Comparison of ENCODE assay signal across 8 cellular contexts in genomic region chr19:5547881-5548280, GRCh38. TPM values are rescaled to one million over a fixed set of nuclear protein-coding genes. Genes with fewer than 3 reads are reported as not detected.
DNase-seq lines count a peak whose midpoint lies in the region; ATAC-seq, FAIRE-seq and TF ChIP-seq lines count a peak whose summit lies in the region.

No MANE protein-coding gene starts in this region.

- H3K9ac ChIP-seq in keratinocyte (ENCODE audit: control insufficient read depth, extremely low read depth, insufficient read depth, low read length), result peak overlapping the region; percentile 31

- H3K79me2 ChIP-seq in keratinocyte (ENCODE audit: control insufficient read depth, insufficient read depth, low read length), result no peaks in the 10 kb centered on the region

- no peaks in the 10 kb centered on the region for H3K36me3 ChIP-seq in keratinocyte (ENCODE audit: control insufficient read depth in 2 of 2, extremely low read depth in 1 of 2, insufficient read depth in 2 of 2, low read length in 2 of 2)

- H3K4me1 ChIP-seq in keratinocyte (ENCODE audit: control insufficient read depth, extremely low read depth, insufficient read depth, low read length), result no peaks in the 10 kb centered on the region

- H3K9me1 ChIP-seq in keratinocyte (ENCODE audit: control insufficient read depth, extremely low read depth, insufficient read depth, low read length), result no peaks in the 10 kb centered on the region

- DNase-seq in SIG-M5 treated with dmso at 0.1 percent for 504 hours (lab: John Stamatoyannopoulos, UW; ENCODE audit: unreplicated experiment) (peak; percentile 6), SIG-M5 (lab: John Stamatoyannopoulos, UW) (no peak), LoVo (ENCODE audit: low spot score) (peak; percentile 48), keratinocyte (ENCODE audit: low read depth, low spot score) (no peak), mesenteric fat pad (ENCODE audit: low spot score) (no peak), midbrain (lab: John Stamatoyannopoulos, UW) (no peak)
- peak; percentile 16 to 20 for DNase-seq in activated CD4-positive, alpha-beta T cell treated with anti-CD3 and anti-CD28 coated beads, Interleukin-2, amount 50 U/mL, for 48 hours

- H3K27ac ChIP-seq in keratinocyte (ENCODE audit: control insufficient read depth, insufficient read depth, low read length), result no peak overlapping the region

- H4K20me1 ChIP-seq in keratinocyte (ENCODE audit: control insufficient read depth, extremely low read depth, insufficient read depth, low read length), result no peaks in the 10 kb centered on the region

- ATAC-seq in HG03175 (IDR thresholded peaks at IDR 0.05; ENCODE audit: unreplicated experiment), result no peak

- H3K27me3 ChIP-seq in keratinocyte (ENCODE audit: control insufficient read depth, extremely low read depth, insufficient read depth, low read length), result no peaks in the 10 kb centered on the region

- H2AFZ ChIP-seq in keratinocyte (ENCODE audit: control insufficient read depth, low read length), result peak overlapping the region; percentile 39

- peak overlapping the region in 1 of 3 experiments; percentile 31 for H3K4me3 ChIP-seq in keratinocyte (ENCODE audit: control insufficient read depth in 2 of 3, extremely low read depth in 1 of 3, insufficient read depth in 2 of 3, low read depth in 1 of 3, low read length in 3 of 3)

- dilution Hi-C loops in keratinocyte (cut with MboI; ENCODE audit: extremely low pct_ligation_motif_present, low sequenced_read_pairs), result no loop called here

- peak; percentile 87 for FAIRE-seq in keratinocyte (lab: Jason Lieb, UNC)

- H3K4me2 ChIP-seq in keratinocyte (ENCODE audit: control insufficient read depth, extremely low read depth, insufficient read depth, low read depth, low read length), result peak overlapping the region; percentile 55

- peak; percentile 74 to 89 (median 88) for TF ChIP-seq CTCF in keratinocyte (optimal IDR thresholded peaks at IDR 0.05 in 1 of 3, IDR thresholded peaks at IDR 0.05 in 1 of 3, conservative IDR thresholded peaks at IDR 0.05 in 1 of 3; ENCODE audit: extremely low read depth in 1 of 3, insufficient read depth in 2 of 3, low read length in 3 of 3)

- H3K9me3 ChIP-seq in keratinocyte (ENCODE audit: control insufficient read depth, low read depth, low read length), result no peaks in the 10 kb centered on the region

RNA-seq across cellular contexts. Expression of gene TINCR, which starts 19.9 kb away (rescaled TPM):
- 5.6 to 20.3 TPM (median 9.7 TPM) in 3 replicates for polyA plus RNA-seq in keratinocyte
- 8.4 TPM for polyA plus RNA-seq in keratinocyte (2011; ENCODE audit: low read depth)
- 11.8 and 17.1 TPM in 2 replicates for polyA plus RNA-seq in keratinocyte (2011; cell fraction: cytosol; rRNA removed)
- polyA plus RNA-seq in keratinocyte (2011; cell fraction: nucleus; rRNA removed), result 8.5 and 10.4 TPM in 2 replicates
- 6.7 and 45.3 TPM in 2 replicates for polyA plus RNA-seq in keratinocyte (2012; ENCODE audit: low replicate concordance)
- polyA minus RNA-seq in keratinocyte, result 7.5 to 12.8 TPM (median 9.0 TPM) in 3 replicates
- polyA minus RNA-seq in keratinocyte (2011; cell fraction: cytosol; rRNA and poly(A)+ RNA removed), result 13.2 TPM
- polyA minus RNA-seq in keratinocyte (2011; cell fraction: nucleus; rRNA and poly(A)+ RNA removed), result 5.6 and 6.9 TPM in 2 replicates
- total RNA-seq in mesenteric fat pad, result 0.48 TPM

Comparison
In these comparisons a context has a peak if more than half of its experiments do, and no peak if none do; other contexts are left out.
1. DNase-seq: peak in SIG-M5 treated with dmso at 0.1 percent for 504 hours (single experiment), LoVo (single experiment) and activated CD4-positive, alpha-beta T cell treated with anti-CD3 and anti-CD28 coated beads, Interleukin-2, amount 50 U/mL, for 48 hours (2 of 2); none in SIG-M5 (single experiment), keratinocyte (single experiment), mesenteric fat pad (single experiment) and midbrain (single experiment).